Comparison of ENCODE assay signal across 8 cellular contexts in genomic region chr22:29883045-29883830, GRCh38. TPM values are rescaled to one million over a fixed set of nuclear protein-coding genes. Genes with fewer than 3 reads are reported as not detected.
DNase-seq lines count a peak whose midpoint lies in the region; ATAC-seq and TF ChIP-seq lines count a peak whose summit lies in the region.

Gene MTMR3 (plus strand): TSS chr22:29883174. CDS start chr22:29971060, 87,886 bp downstream.

- H3K27me3 ChIP-seq in left lung = no peaks in the 10 kb centered on the region

- intact Hi-C loops in left lung (cut with DNase I) = no loop called here

- peak; percentile 86 for DNase-seq in ACHN
- DNase-seq in NCI-H510A treated with DMSO at 0.1 percent for 48 hours (lab: John Stamatoyannopoulos, UW) = peak; percentile 65
- peak; percentile 89 for DNase-seq in activated CD4-positive, alpha-beta T cell treated with anti-CD3 and anti-CD28 coated beads, Interleukin-2, amount 50 U/mL, for 1 hour
- peak; percentile 67 for DNase-seq in cortex of kidney (lab: John Stamatoyannopoulos, UW)
- DNase-seq in left lung = peak; percentile 96 to 99
- peak; percentile 90 for DNase-seq in stimulated activated CD4-positive, alpha-beta T cell treated with anti-CD3 and anti-CD28 coated beads, Interleukin-2, amount 100 ng/mL, for 4 hours (ENCODE audit: low read depth)

- TF ChIP-seq CTCF in left lung (IDR thresholded peaks at IDR 0.05) = peak; percentile 32 to 52

- peak within 1 kb of the TSS; percentile 96 to 97 for H3K27ac ChIP-seq in left lung

- no peaks in the 10 kb centered on the region for H3K9me3 ChIP-seq in left lung

- in situ Hi-C loops in ACHN (cut with HindIII; ENCODE audit: low pct_ligation_motif_present, low pct_unique_long_range_greater_than_20kb, low sequenced_read_pairs) = no loop called here

- peaks cover 12 to 49% of the 10 kb centered on the region in 2 donors for H3K4me1 ChIP-seq in left lung

- no peaks in the 10 kb centered on the region for H3K36me3 ChIP-seq in left lung

- H3K4me3 ChIP-seq in left lung = peak within 1 kb of the TSS; percentile 94 to 98

- ATAC-seq in GM18868 (IDR thresholded peaks at IDR 0.05; ENCODE audit: unreplicated experiment) = peak; percentile 77
- peak; percentile 52 for ATAC-seq in HG03196 (IDR thresholded peaks at IDR 0.05; ENCODE audit: unreplicated experiment)
- peak; percentile 87 for ATAC-seq in left lung

RNA-seq across cellular contexts. Expression of gene MTMR3, which starts in this region (rescaled TPM):
- total RNA-seq in left lung = 10 to 100 TPM; 44.8 to 55.4 TPM

Comparison
In these comparisons a context has a peak if more than half of its experiments do, and no peak if none do; other contexts are left out.
1. Peak in every context shown above with its lines: DNase-seq, ATAC-seq, H3K4me3 ChIP-seq and H3K27ac ChIP-seq.